14 cellular contexts compared by ENCODE assay signal in the genomic region with DNA sequence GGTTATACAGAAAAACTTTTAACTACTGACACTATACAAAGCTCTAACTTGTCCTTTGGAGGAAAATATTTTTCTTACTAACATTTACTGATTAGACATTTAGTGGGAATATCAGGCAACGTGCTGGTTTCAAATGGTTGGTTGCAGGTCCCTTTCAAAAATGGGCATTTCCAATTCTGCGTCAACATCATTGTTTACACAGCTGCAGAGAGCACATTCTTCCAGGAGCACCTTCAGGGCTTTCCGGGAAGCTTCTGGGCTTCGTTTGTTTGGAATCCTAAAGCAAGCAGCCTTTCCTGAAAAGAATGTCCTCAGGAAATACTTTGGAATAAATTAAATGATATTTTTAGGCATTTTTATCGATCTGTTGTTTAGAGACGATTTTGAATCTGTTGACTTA.
DNase-seq lines count a peak whose midpoint lies in the region; ATAC-seq and TF ChIP-seq lines count a peak whose summit lies in the region.
"Had no signal": no experiment of that assay in that cellular context is flagged by ENCODE, and none has a peak within 500 bp of the region (broad histone marks: within the 10 kb centered on the region; RNA-seq: fewer than 3 reads in every experiment).

No MANE protein-coding gene starts in this region.

- no peak for TF ChIP-seq POLR2A in breast epithelium (IDR thresholded peaks at IDR 0.05)

- POLR2A ChIA-PET in MCF 10A (lab: Yijun Ruan, JAX): interaction anchor here (0.6 kb wide), 1 partner anchor 880 kb away, joined by 3 read pairs; no protein-coding TSS in a partner anchor
- POLR2A ChIA-PET in A673 (lab: Charles Lee; ENCODE audit: low non-redundant PET): interaction anchor here (0.6 kb wide), 1 partner anchor 14 kb away, joined by 3 read pairs; no protein-coding TSS in a partner anchor

- H3K36me3 Mint-ChIP-seq in MCF 10A (ENCODE audit: insufficient read depth, unreplicated experiment): no peaks in the 10 kb centered on the region
- H3K36me3 Mint-ChIP-seq: activated CD4-positive, alpha-beta memory T cell treated with anti-CD3 and anti-CD28 coated beads for 36 hours; memory B cell had no signal

- H3K4me1 ChIP-seq in breast epithelium: no peaks in the 10 kb centered on the region
- no peaks in the 10 kb centered on the region for H3K4me1 ChIP-seq in hepatocyte (ENCODE audit: insufficient read depth)
- H3K4me1 ChIP-seq in A673 (ENCODE audit: insufficient read depth, low read length, poor library complexity, severe bottlenecking): peaks cover 21% of the 10 kb centered on the region
- H3K4me1 ChIP-seq: tibial artery had no signal

- H3K4me2 ChIP-seq in hepatocyte: no peak overlapping the region

- no peaks in the 10 kb centered on the region for H3K27me3 Mint-ChIP-seq in MCF 10A (ENCODE audit: insufficient read depth, unreplicated experiment)
- H3K27me3 Mint-ChIP-seq: activated CD4-positive, alpha-beta memory T cell treated with anti-CD3 and anti-CD28 coated beads for 36 hours; memory B cell had no signal

- WGBS in hepatocyte (ENCODE audit: low lambda C conversion rate, missing lambda C conversion rate): 17% methylated on average over 6 of the region's 6 CpGs

- intact Hi-C loops in MCF 10A (cut with micrococcal nuclease) (no loop called here), breast epithelium (cut with DNase I; ENCODE audit: low total_unique reads) (no loop called here), A673 (cut with micrococcal nuclease; ENCODE audit: unreplicated experiment) (no loop called here)

- CTCF ChIA-PET in MCF 10A (lab: Yijun Ruan, JAX): no interaction called here
- CTCF ChIA-PET in A673 (lab: Charles Lee): no interaction called here

- H3K9me3 ChIP-seq in breast epithelium (peaks cover 0 to 6% of the 10 kb centered on the region in 2 donors), hepatocyte (ENCODE audit: low read depth) (no peaks in the 10 kb centered on the region), A673 (ENCODE audit: low read depth, low read length, poor library complexity, severe bottlenecking) (no peaks in the 10 kb centered on the region)
- H3K9me3 ChIP-seq: neutrophil, tibial artery had no signal

- no TSS peak for BruUV-seq in MCF 10A (replicated peaks; lab: Mats Ljungman, UMichigan)
- BruUV-seq in A673 (replicated peaks; lab: Mats Ljungman, UMichigan): no TSS peak

- H3K4me1 Mint-ChIP-seq in MCF 10A (ENCODE audit: insufficient read depth, unreplicated experiment): peaks cover 20% of the 10 kb centered on the region
- H3K4me1 Mint-ChIP-seq: memory B cell had no signal

- H3K27me3 ChIP-seq in breast epithelium (no peaks in the 10 kb centered on the region), hepatocyte (no peaks in the 10 kb centered on the region), A673 (replicated peaks; ENCODE audit: insufficient read depth, low read depth, low read length, poor library complexity) (no peaks in the 10 kb centered on the region)
- H3K27me3 ChIP-seq: neutrophil, tibial artery had no signal

- DNase-seq in MCF 10A (ENCODE audit: unreplicated experiment) (peak; percentile 71), breast epithelium (ENCODE audit: low spot score in 2 of 2) (no peak), epithelial cell of esophagus (ENCODE audit: low read depth) (peak; percentile 54), hepatocyte (ENCODE audit: low spot score) (no peak), A673 (ENCODE audit: low spot score) (no peak)
- DNase-seq: activated CD4-positive, alpha-beta memory T cell treated with anti-CD3 and anti-CD28 coated beads for 36 hours; activated effector memory CD4-positive, alpha-beta T cell treated with Interleukin-2 at 50 U/mL for 16 hours; tibial artery had no signal

- H3K4me3 ChIP-seq in breast epithelium: no peak overlapping the region
- H3K4me3 ChIP-seq in epithelial cell of esophagus (ENCODE audit: low read length): no peak overlapping the region
- no peak overlapping the region for H3K4me3 ChIP-seq in hepatocyte
- no peak overlapping the region for H3K4me3 ChIP-seq in A673 (ENCODE audit: low read depth, low read length, poor library complexity, severe bottlenecking)
- H3K4me3 ChIP-seq: tibial artery had no signal

- no peaks in the 10 kb centered on the region for H3K79me2 ChIP-seq in hepatocyte

- H3K36me3 ChIP-seq in breast epithelium: no peaks in the 10 kb centered on the region
- no peaks in the 10 kb centered on the region for H3K36me3 ChIP-seq in hepatocyte (replicated peaks; ENCODE audit: insufficient read depth, low read depth)
- H3K36me3 ChIP-seq in A673 (ENCODE audit: insufficient read depth, low read length, poor library complexity, severe bottlenecking): no peaks in the 10 kb centered on the region
- H3K36me3 ChIP-seq: neutrophil, tibial artery had no signal

- H3K27ac Mint-ChIP-seq in MCF 10A (ENCODE audit: low read depth, unreplicated experiment): peak overlapping the region; percentile 67
- H3K27ac Mint-ChIP-seq: activated CD4-positive, alpha-beta memory T cell treated with anti-CD3 and anti-CD28 coated beads for 36 hours; memory B cell; T-helper 2 cell treated with Interferon-gamma antibody and Interleukin-4, amounts not matched to agents 5 μg/mL and 100 μg/mL, for 36 hours had no signal

- H3K27ac ChIP-seq in breast epithelium: no peak overlapping the region
- H3K27ac ChIP-seq in hepatocyte: no peak overlapping the region
- H3K27ac ChIP-seq in A673 (ENCODE audit: low read depth, low read length, poor library complexity, severe bottlenecking): no peak overlapping the region
- H3K27ac ChIP-seq: neutrophil, tibial artery had no signal

- TF ChIP-seq CTCF in MCF 10A (IDR thresholded peaks at IDR 0.05; ENCODE audit: unreplicated experiment) (no peak), breast epithelium (IDR thresholded peaks at IDR 0.05) (no peak), epithelial cell of esophagus (IDR thresholded peaks at IDR 0.05; ENCODE audit: insufficient read depth, low read depth, low read length, missing control alignments) (no peak), hepatocyte (IDR thresholded peaks at IDR 0.05; ENCODE audit: poor library complexity) (no peak), A673 (conservative IDR thresholded peaks at IDR 0.05; ENCODE audit: low read depth, low read length) (no peak)

- no peak overlapping the region for H3K4me3 Mint-ChIP-seq in MCF 10A (ENCODE audit: unreplicated experiment)
- H3K4me3 Mint-ChIP-seq: activated CD4-positive, alpha-beta memory T cell treated with anti-CD3 and anti-CD28 coated beads for 36 hours; memory B cell; T-helper 2 cell treated with Interferon-gamma antibody and Interleukin-4, amounts not matched to agents 5 μg/mL and 100 μg/mL, for 36 hours had no signal

- no peak overlapping the region for H2AFZ ChIP-seq in hepatocyte

- H3K9me3 Mint-ChIP-seq in MCF 10A (ENCODE audit: unreplicated experiment): no peaks in the 10 kb centered on the region

- no peaks in the 10 kb centered on the region for H3K9me2 ChIP-seq in hepatocyte (replicated peaks; ENCODE audit: insufficient read depth)

- ATAC-seq in HG03139 (IDR thresholded peaks at IDR 0.05; ENCODE audit: unreplicated experiment) (no peak), HG02973 (IDR thresholded peaks at IDR 0.05; ENCODE audit: unreplicated experiment) (no peak)

- H4K20me1 ChIP-seq in hepatocyte (ENCODE audit: insufficient read depth, poor library complexity, severe bottlenecking): no peaks in the 10 kb centered on the region

TF ChIP-seq in PFSK-1, 5 proteins besides CTCF, POLR2A, EP300 and RAD21:
- peak; percentile 24 for TF ChIP-seq FOXP2 (optimal IDR thresholded peaks at IDR 0.05; ENCODE audit: borderline replicate concordance, extremely low read depth, extremely low read length, insufficient read depth)
- TF ChIP-seq SIN3A (IDR thresholded peaks at IDR 0.05; ENCODE audit: borderline replicate concordance, insufficient read depth, low read length): peak; percentile 91; the same call in 1 of the 2 replicates
- no peak for TF ChIP-seq TAF1 (IDR thresholded peaks at IDR 0.05; ENCODE audit: borderline replicate concordance, insufficient read depth, low read length)
- TF ChIP-seq POLR2AphosphoS5 (IDR thresholded peaks at IDR 0.05; ENCODE audit: low read depth, low read length): no peak
- TF ChIP-seq, protein P1, sequence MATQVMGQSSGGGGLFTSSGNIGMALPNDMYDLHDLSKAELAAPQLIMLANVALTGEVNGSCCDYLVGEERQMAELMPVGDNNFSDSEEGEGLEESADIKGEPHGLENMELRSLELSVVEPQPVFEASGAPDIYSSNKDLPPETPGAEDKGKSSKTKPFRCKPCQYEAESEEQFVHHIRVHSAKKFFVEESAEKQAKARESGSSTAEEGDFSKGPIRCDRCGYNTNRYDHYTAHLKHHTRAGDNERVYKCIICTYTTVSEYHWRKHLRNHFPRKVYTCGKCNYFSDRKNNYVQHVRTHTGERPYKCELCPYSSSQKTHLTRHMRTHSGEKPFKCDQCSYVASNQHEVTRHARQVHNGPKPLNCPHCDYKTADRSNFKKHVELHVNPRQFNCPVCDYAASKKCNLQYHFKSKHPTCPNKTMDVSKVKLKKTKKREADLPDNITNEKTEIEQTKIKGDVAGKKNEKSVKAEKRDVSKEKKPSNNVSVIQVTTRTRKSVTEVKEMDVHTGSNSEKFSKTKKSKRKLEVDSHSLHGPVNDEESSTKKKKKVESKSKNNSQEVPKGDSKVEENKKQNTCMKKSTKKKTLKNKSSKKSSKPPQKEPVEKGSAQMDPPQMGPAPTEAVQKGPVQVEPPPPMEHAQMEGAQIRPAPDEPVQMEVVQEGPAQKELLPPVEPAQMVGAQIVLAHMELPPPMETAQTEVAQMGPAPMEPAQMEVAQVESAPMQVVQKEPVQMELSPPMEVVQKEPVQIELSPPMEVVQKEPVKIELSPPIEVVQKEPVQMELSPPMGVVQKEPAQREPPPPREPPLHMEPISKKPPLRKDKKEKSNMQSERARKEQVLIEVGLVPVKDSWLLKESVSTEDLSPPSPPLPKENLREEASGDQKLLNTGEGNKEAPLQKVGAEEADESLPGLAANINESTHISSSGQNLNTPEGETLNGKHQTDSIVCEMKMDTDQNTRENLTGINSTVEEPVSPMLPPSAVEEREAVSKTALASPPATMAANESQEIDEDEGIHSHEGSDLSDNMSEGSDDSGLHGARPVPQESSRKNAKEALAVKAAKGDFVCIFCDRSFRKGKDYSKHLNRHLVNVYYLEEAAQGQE (IDR thresholded peaks at IDR 0.05; ENCODE audit: insufficient read depth in 1 of 2, low read depth in 2 of 2, low read length in 2 of 2): no peak

Comparison
In these comparisons a context has a peak if more than half of its experiments do, and no peak if none do; other contexts are left out.
1. DNase-seq: peak in MCF 10A (single experiment) and epithelial cell of esophagus (single experiment); none in breast epithelium (0 of 2), hepatocyte (single experiment) and A673 (single experiment).